ENCODE assay signal across 9 cellular contexts in genomic region chr14:106530423-106531107, GRCh38.
DNase-seq lines count a peak whose midpoint lies in the region; ATAC-seq, FAIRE-seq and TF ChIP-seq lines count a peak whose summit lies in the region.
"Had no signal": no experiment of that assay in that cellular context is flagged by ENCODE, and none has a peak within 500 bp of the region (broad histone marks: within the 10 kb centered on the region; RNA-seq: fewer than 3 reads in every experiment).

No MANE protein-coding gene starts in this region.

- H3K56ac ChIP-seq in H1 (replicated peaks; ENCODE audit: insufficient read length, low read depth, low read length) = no peak overlapping the region

- TF ChIP-seq CTCF in DOHH2 (IDR thresholded peaks at IDR 0.05; ENCODE audit: low read depth, low read length, poor library complexity, severe bottlenecking) (peak; percentile 88), H1 (IDR thresholded peaks at IDR 0.05; ENCODE audit: control extremely low read depth in 1 of 3, insufficient read depth in 1 of 3, low read depth in 1 of 3, low read length in 3 of 3) (peak in 2 of 3 experiments; percentile 22 to 49; a peak in 2 of 4 replicates), coronary artery (IDR thresholded peaks at IDR 0.05) (no peak), prostate gland (IDR thresholded peaks at IDR 0.05) (no peak)

- H2BK5ac ChIP-seq in H1 (ENCODE audit: low read depth, low read length) = no peak overlapping the region

- H4K5ac ChIP-seq in H1 (ENCODE audit: insufficient read length, low read depth, low read length) = no peak overlapping the region

- ATAC-seq in GM21619 (IDR thresholded peaks at IDR 0.05; ENCODE audit: unreplicated experiment) = peak; percentile 81

- H2AK5ac ChIP-seq in H1 (ENCODE audit: low read depth, low read length) = no peak overlapping the region

- H2BK15ac ChIP-seq in H1 (ENCODE audit: low read length) = no peak overlapping the region

- H3K9me2 ChIP-seq in DOHH2 (replicated peaks; ENCODE audit: control insufficient read depth, low read length) = no peaks in the 10 kb centered on the region

- POLR2A ChIA-PET in H1 (lab: Charles Lee; ENCODE audit: partially characterized antibody) = no interaction called here

- no peak for TF ChIP-seq EP300 in H1 (IDR thresholded peaks at IDR 0.05; ENCODE audit: borderline replicate concordance in 1 of 2, low read depth in 2 of 2, low read length in 2 of 2)

- no peak overlapping the region for H3K14ac ChIP-seq in H1 (ENCODE audit: insufficient read length)

- no peak overlapping the region for H4K91ac ChIP-seq in H1 (replicated peaks; ENCODE audit: insufficient read length, low read length)

- no peak for FAIRE-seq in H1 (lab: Jason Lieb, UNC)
- FAIRE-seq: islet of Langerhans had no signal

- H2AFZ ChIP-seq in H1 (ENCODE audit: low read length) = no peak overlapping the region

- no peaks in the 10 kb centered on the region for H3K4me1 ChIP-seq in DOHH2 (ENCODE audit: control insufficient read depth, low read length)
- H3K4me1 ChIP-seq in H1 (replicated peaks in 1 of 4; ENCODE audit: control insufficient read depth in 3 of 4, insufficient read depth in 4 of 4, low read length in 3 of 4) = no peaks in the 10 kb centered on the region
- no peaks in the 10 kb centered on the region for H3K4me1 ChIP-seq in prostate gland (replicated peaks)

- no peaks in the 10 kb centered on the region for H3K23me2 ChIP-seq in H1 (ENCODE audit: low read depth, low read length)

- peak; percentile 5 for DNase-seq in NCI-H69 (lab: John Stamatoyannopoulos, UW)
- DNase-seq in H1 (ENCODE audit: low read depth in 1 of 2, low spot score in 2 of 2) = no peak
- no peak for DNase-seq in coronary artery (ENCODE audit: low spot score)
- DNase-seq in prostate gland (ENCODE audit: low spot score) = no peak
- no peak for DNase-seq in SIG-M5 (lab: John Stamatoyannopoulos, UW)
- no peak for DNase-seq in NOMO-1 (lab: John Stamatoyannopoulos, UW; ENCODE audit: unreplicated experiment in 2 of 2)

- H3K9ac ChIP-seq in H1 (replicated peaks in 1 of 4; ENCODE audit: extremely low read depth in 1 of 4, low read depth in 3 of 4, low read length in 3 of 4) = no peak overlapping the region

- H3K18ac ChIP-seq in H1 (ENCODE audit: extremely low read depth, low read length) = no peak overlapping the region

- H2BK20ac ChIP-seq in H1 (ENCODE audit: low read length) = no peak overlapping the region

- H4K20me1 ChIP-seq in DOHH2 (ENCODE audit: control insufficient read depth, insufficient read depth, low read depth, low read length) (no peaks in the 10 kb centered on the region), H1 (replicated peaks in 1 of 2; ENCODE audit: control insufficient read depth in 1 of 2, insufficient read depth in 2 of 2, low read length in 2 of 2) (no peaks in the 10 kb centered on the region)

- H2BK120ac ChIP-seq in H1 (replicated peaks; ENCODE audit: low read depth, low read length) = no peak overlapping the region

- no peaks in the 10 kb centered on the region for H3K79me1 ChIP-seq in H1 (ENCODE audit: low read depth, low read length)

- H3K36me3 ChIP-seq in DOHH2 (ENCODE audit: control insufficient read depth, low read length) = no peaks in the 10 kb centered on the region
- no peaks in the 10 kb centered on the region for H3K36me3 ChIP-seq in H1 (ENCODE audit: control insufficient read depth in 2 of 4, insufficient read depth in 4 of 4, low read length in 3 of 4)
- no peaks in the 10 kb centered on the region for H3K36me3 ChIP-seq in prostate gland

- no peak overlapping the region for H4K8ac ChIP-seq in H1 (ENCODE audit: extremely low read depth, insufficient read depth, low read length)

- H2BK12ac ChIP-seq in H1 (ENCODE audit: low read depth, low read length) = no peak overlapping the region

- no peak for TF ChIP-seq RAD21 in H1 (IDR thresholded peaks at IDR 0.05 in 1 of 2, conservative IDR thresholded peaks at IDR 0.05 in 1 of 2; ENCODE audit: low read depth in 2 of 2, low read length in 2 of 2)

- no peaks in the 10 kb centered on the region for H3K79me2 ChIP-seq in DOHH2 (ENCODE audit: control insufficient read depth, low read length)
- no peaks in the 10 kb centered on the region for H3K79me2 ChIP-seq in H1 (ENCODE audit: control insufficient read depth in 1 of 2, insufficient read depth in 2 of 2, low read length in 2 of 2)

- no peak overlapping the region for H3K23ac ChIP-seq in H1 (ENCODE audit: insufficient read length)

- H3K9me3 ChIP-seq in DOHH2 (ENCODE audit: control insufficient read depth, insufficient read depth, low read length) = peaks cover 26% of the 10 kb centered on the region
- peaks cover 51 to 60% of the 10 kb centered on the region in 2 experiments for H3K9me3 ChIP-seq in H1 (ENCODE audit: insufficient read depth in 2 of 2, low read depth in 1 of 2, low read length in 1 of 2)
- no peaks in the 10 kb centered on the region for H3K9me3 ChIP-seq in prostate gland

- no peak overlapping the region for H3K4me3 ChIP-seq in DOHH2 (ENCODE audit: low read length)
- H3K4me3 ChIP-seq in H1 (ENCODE audit: extremely low read depth in 1 of 4, insufficient read depth in 2 of 4, low read depth in 3 of 4, low read length in 4 of 4) = no peak overlapping the region
- no peak overlapping the region for H3K4me3 ChIP-seq in coronary artery
- no peak overlapping the region for H3K4me3 ChIP-seq in prostate gland

- 73% methylated on average over 12 of the region's 12 CpGs; no CpG with 5 or more reads in 1 of the 2 experiments for WGBS in H1 (ENCODE audit: extremely low coverage in 1 of 2, insufficient coverage in 1 of 2, insufficient read length in 1 of 2, insufficient replicate concordance in 2 of 2, low coverage in 1 of 2, low lambda C conversion rate in 2 of 2, missing lambda C conversion rate in 1 of 2), 2 experiments
- 69% methylated on average over 12 of the region's 12 CpGs for WGBS in prostate gland

- H3K27ac ChIP-seq in DOHH2 (ENCODE audit: low read depth, low read length) = no peak overlapping the region
- no peak overlapping the region for H3K27ac ChIP-seq in H1 (ENCODE audit: low read depth, low read length)
- no peak overlapping the region for H3K27ac ChIP-seq in coronary artery
- H3K27ac ChIP-seq in prostate gland = no peak overlapping the region

- H3K4me2 ChIP-seq in DOHH2 (ENCODE audit: low read length) = no peak overlapping the region
- H3K4me2 ChIP-seq in H1 (ENCODE audit: insufficient read depth in 1 of 2, low read depth in 2 of 2, low read length in 2 of 2) = no peak overlapping the region

- H3K27me3 ChIP-seq in DOHH2 (ENCODE audit: control insufficient read depth, low read length) (no peaks in the 10 kb centered on the region), H1 (replicated peaks in 1 of 4; ENCODE audit: control insufficient read depth in 3 of 4, extremely low read depth in 1 of 4, insufficient read depth in 3 of 4, low read length in 3 of 4) (no peaks in the 10 kb centered on the region), prostate gland (replicated peaks; ENCODE audit: insufficient read depth) (no peaks in the 10 kb centered on the region)

- intact Hi-C loops in prostate gland (cut with DNase I) = no loop called here

- no peaks in the 10 kb centered on the region for H3F3A ChIP-seq in DOHH2 (ENCODE audit: control insufficient read depth, insufficient read depth)

- no peak overlapping the region for H3K4ac ChIP-seq in H1 (replicated peaks; ENCODE audit: insufficient read length, low read depth, low read length)

- TF ChIP-seq POLR2A in H1 (IDR thresholded peaks at IDR 0.05; ENCODE audit: control extremely low read depth in 1 of 2, low read depth in 2 of 2, low read length in 2 of 2) (no peak), prostate gland (IDR thresholded peaks at IDR 0.05) (no peak)

- CTCF ChIA-PET in H1 (lab: Charles Lee; ENCODE audit: partially characterized antibody) = interaction anchor here (1.0 to 1.6 kb wide), 3 partner anchors 12 to 32 kb away, joined by 3 read pairs; no protein-coding TSS in a partner anchor

TF ChIP-seq in H1, 55 proteins besides CTCF, POLR2A, EP300 and RAD21:
- TF ChIP-seq RBBP5 (IDR thresholded peaks at IDR 0.05; ENCODE audit: borderline replicate concordance, low read depth, low read length) (no peak), KDM5A (IDR thresholded peaks at IDR 0.05; ENCODE audit: low read length) (no peak), ASH2L (IDR thresholded peaks at IDR 0.05; ENCODE audit: low read length) (no peak), MAX (IDR thresholded peaks at IDR 0.05) (no peak), CREB1 (IDR thresholded peaks at IDR 0.05) (no peak), SIN3A (conservative IDR thresholded peaks at IDR 0.05 in 1 of 2, IDR thresholded peaks at IDR 0.05 in 1 of 2; ENCODE audit: low read depth in 1 of 2, low read length in 2 of 2) (no peak), SIX5 (IDR thresholded peaks at IDR 0.05; ENCODE audit: low read depth, low read length) (no peak)

Comparison
In these comparisons a context has a peak if more than half of its experiments do, and no peak if none do; other contexts are left out.
1. CTCF ChIP-seq: peak in DOHH2 (single experiment) and H1 (2 of 3); none in coronary artery (single experiment) and prostate gland (0 of 4).